Comparison of ENCODE assay signal across 12 cellular contexts in genomic region chr15:50119063-50119700, GRCh38. TPM values are rescaled to one million over a fixed set of nuclear protein-coding genes. Genes with fewer than 3 reads are reported as not detected.
DNase-seq lines count a peak whose midpoint lies in the region; ATAC-seq and TF ChIP-seq lines count a peak whose summit lies in the region.
"Had no signal": no experiment of that assay in that cellular context is flagged by ENCODE, and none has a peak within 500 bp of the region (broad histone marks: within the 10 kb centered on the region; RNA-seq: fewer than 3 reads in every experiment).

ATP8B4 (minus strand) TSS chr15:50119233; CDS start chr15:50106966, 12,267 bp downstream.

- H3K4me3 Mint-ChIP-seq in activated naive CD8-positive, alpha-beta T cell treated with anti-CD3 and anti-CD28 coated beads, Interleukin-2, amount 10 ng/mL, durations not matched to agents 7 days and 5 days, result peak within 1 kb of the TSS; percentile 92

- H3K4me1 Mint-ChIP-seq in activated naive CD8-positive, alpha-beta T cell treated with anti-CD3 and anti-CD28 coated beads, Interleukin-2, amount 10 ng/mL, durations not matched to agents 7 days and 5 days, result peaks cover 44% of the 10 kb centered on the region

- POLR2A ChIA-PET in activated naive CD8-positive, alpha-beta T cell treated with anti-CD3 and anti-CD28 coated beads, Interleukin-2, amount 10 ng/mL, durations not matched to agents 7 days and 5 days (lab: Charles Lee), result interaction anchor here (0.9 to 2.4 kb wide), 8 partner anchors 9 to 231 kb away, joined by 3 to 27 read pairs (median 3); no protein-coding TSS in a partner anchor

- peaks cover 9% of the 10 kb centered on the region for H3K9me3 Mint-ChIP-seq in activated naive CD8-positive, alpha-beta T cell treated with anti-CD3 and anti-CD28 coated beads, Interleukin-2, amount 10 ng/mL, durations not matched to agents 7 days and 5 days

- ATAC-seq in activated naive CD8-positive, alpha-beta T cell treated with anti-CD3 and anti-CD28 coated beads, Interleukin-2, amount 10 ng/mL, durations not matched to agents 7 days and 5 days (ENCODE audit: low read depth), result peak; percentile 60
- ATAC-seq in Right ventricle myocardium superior (ENCODE audit: poor library complexity), result no peak
- ATAC-seq in SK-N-SH treated with all-trans-retinoic acid at 6 μM for 48 hours, result no peak
- no peak for ATAC-seq in GM21529 (IDR thresholded peaks at IDR 0.05; ENCODE audit: unreplicated experiment)
- ATAC-seq: GM12878 had no signal

- peak; percentile 42 for TF ChIP-seq POLR2A in NB4 (IDR thresholded peaks at IDR 0.05; ENCODE audit: extremely low read depth, insufficient read length)

- intact Hi-C loops in Right ventricle myocardium superior (cut with DNase I), result no loop called here

- TF ChIP-seq CTCF in NB4 (IDR thresholded peaks at IDR 0.05; ENCODE audit: low read depth, low read length) (peak; percentile 2), neutrophil (IDR thresholded peaks at IDR 0.05) (no peak)

- H3K27ac Mint-ChIP-seq in activated naive CD8-positive, alpha-beta T cell treated with anti-CD3 and anti-CD28 coated beads, Interleukin-2, amount 10 ng/mL, durations not matched to agents 7 days and 5 days, result peak within 1 kb of the TSS; percentile 92

- H3K36me3 Mint-ChIP-seq in activated naive CD8-positive, alpha-beta T cell treated with anti-CD3 and anti-CD28 coated beads, Interleukin-2, amount 10 ng/mL, durations not matched to agents 7 days and 5 days, result peaks cover 41% of the 10 kb centered on the region

- H3K4me3 ChIP-seq in NB4 (ENCODE audit: low read depth, low read length) (peak within 1 kb of the TSS; percentile 93), neutrophil (ENCODE audit: low read depth in 1 of 2, low read length in 1 of 2) (peak within 1 kb of the TSS; percentile 2 to 39)
- H3K4me3 ChIP-seq: GM12878, left ventricle myocardium inferior had no signal

- H3K27me3 ChIP-seq in neutrophil, result no peaks in the 10 kb centered on the region

- H3K27me3 Mint-ChIP-seq in activated naive CD8-positive, alpha-beta T cell treated with anti-CD3 and anti-CD28 coated beads, Interleukin-2, amount 10 ng/mL, durations not matched to agents 7 days and 5 days, result no peaks in the 10 kb centered on the region

- DNase-seq in GDM1 (lab: John Stamatoyannopoulos, UW), result peak; percentile 44
- peak; percentile 88 for DNase-seq in NB4 (ENCODE audit: low read depth)
- DNase-seq in activated naive CD8-positive, alpha-beta T cell treated with anti-CD3 and anti-CD28 coated beads, Interleukin-2, amount 10 ng/mL, durations not matched to agents 7 days and 5 days, result no peak
- DNase-seq in SHP77 treated with DMSO at 0.1 percent for 48 hours (lab: John Stamatoyannopoulos, UW), result no peak
- DNase-seq in Right ventricle myocardium superior, result no peak
- DNase-seq: left ventricle myocardium inferior, NCI-H2029 treated with DMSO at 0.1 percent for 48 hours had no signal

- peak within 1 kb of the TSS; percentile 92 for H3K27ac ChIP-seq in neutrophil
- H3K27ac ChIP-seq: left ventricle myocardium inferior had no signal

- no peaks in the 10 kb centered on the region for H3K9me3 ChIP-seq in neutrophil

- H3K36me3 ChIP-seq in neutrophil, result no peaks in the 10 kb centered on the region
- H3K36me3 ChIP-seq: left ventricle myocardium inferior had no signal

- H3K4me1 ChIP-seq in neutrophil (ENCODE audit: control insufficient read depth in 1 of 2, insufficient read depth in 1 of 2, low read depth in 1 of 2, low read length in 1 of 2), result peaks cover 100% of the 10 kb centered on the region in 2 experiments
- H3K4me1 ChIP-seq: left ventricle myocardium inferior had no signal

TF ChIP-seq in SK-N-SH treated with all-trans-retinoic acid at 6 μM for 48 hours, 23 proteins besides CTCF, POLR2A, EP300 and RAD21:
- TF ChIP-seq ESRRG (CRISPR knock-in tag; IDR thresholded peaks at IDR 0.05) (no peak), PPARA (CRISPR knock-in tag; IDR thresholded peaks at IDR 0.05; ENCODE audit: borderline replicate concordance) (no peak), ZNF565 (CRISPR knock-in tag; conservative IDR thresholded peaks at IDR 0.05; ENCODE audit: low read depth) (no peak)

RNA-seq across cellular contexts. Expression of gene ATP8B4, which starts in this region (rescaled TPM):
- 10 to 100 TPM; 25.0 to 30.3 TPM for total RNA-seq in activated naive CD8-positive, alpha-beta T cell treated with anti-CD3 and anti-CD28 coated beads, Interleukin-2, amount 10 ng/mL, durations not matched to agents 7 days and 5 days
- total RNA-seq in Right ventricle myocardium superior, result 3.6 TPM
- total RNA-seq: chondrocyte had no signal

Comparison
In these comparisons a context has a peak if more than half of its experiments do, and no peak if none do; other contexts are left out.
1. DNase-seq: peak in GDM1 (single experiment) and NB4 (single experiment); none in activated naive CD8-positive, alpha-beta T cell treated with anti-CD3 and anti-CD28 coated beads, Interleukin-2, amount 10 ng/mL, durations not matched to agents 7 days and 5 days (single experiment), SHP77 treated with DMSO at 0.1 percent for 48 hours (single experiment) and Right ventricle myocardium superior (single experiment).